1 cellular context compared by ENCODE assay signal in genomic region chr2:177244244-177244771, GRCh38.
TF ChIP-seq lines count a peak whose summit lies in the region.

No MANE protein-coding gene starts in this region.

TF ChIP-seq in H1, 55 proteins besides CTCF, POLR2A, EP300 and RAD21 (continued from another document):
- TF ChIP-seq HDAC6 (IDR thresholded peaks at IDR 0.05; ENCODE audit: low read depth, low read length), result no peak
- TF ChIP-seq EZH2 (IDR thresholded peaks at IDR 0.05; ENCODE audit: low read depth, low read length, severe bottlenecking), result no peak
- TF ChIP-seq E2F6 (IDR thresholded peaks at IDR 0.05), result no peak
- no peak for TF ChIP-seq CTBP2 (IDR thresholded peaks at IDR 0.05; ENCODE audit: borderline replicate concordance, insufficient read depth, insufficient read length, low read length)
- no peak for TF ChIP-seq POU5F1 (IDR thresholded peaks at IDR 0.05; ENCODE audit: low read depth, low read length)
- TF ChIP-seq KDM5A (IDR thresholded peaks at IDR 0.05; ENCODE audit: low read length), result no peak
- TF ChIP-seq CBX5 (IDR thresholded peaks at IDR 0.05; ENCODE audit: low read depth, low read length), result no peak
- no peak for TF ChIP-seq RXRA (IDR thresholded peaks at IDR 0.05; ENCODE audit: insufficient read depth, low read depth, low read length)
- TF ChIP-seq TAF7 (optimal IDR thresholded peaks at IDR 0.05; ENCODE audit: borderline replicate concordance, low read depth, low read length), result no peak
- no peak for TF ChIP-seq SP2 (IDR thresholded peaks at IDR 0.05; ENCODE audit: low read length)
- TF ChIP-seq EGR1 (IDR thresholded peaks at IDR 0.05; ENCODE audit: borderline replicate concordance, low read depth, low read length), result no peak
